ENCODE assay signal across 21 cellular contexts in the genomic region with DNA sequence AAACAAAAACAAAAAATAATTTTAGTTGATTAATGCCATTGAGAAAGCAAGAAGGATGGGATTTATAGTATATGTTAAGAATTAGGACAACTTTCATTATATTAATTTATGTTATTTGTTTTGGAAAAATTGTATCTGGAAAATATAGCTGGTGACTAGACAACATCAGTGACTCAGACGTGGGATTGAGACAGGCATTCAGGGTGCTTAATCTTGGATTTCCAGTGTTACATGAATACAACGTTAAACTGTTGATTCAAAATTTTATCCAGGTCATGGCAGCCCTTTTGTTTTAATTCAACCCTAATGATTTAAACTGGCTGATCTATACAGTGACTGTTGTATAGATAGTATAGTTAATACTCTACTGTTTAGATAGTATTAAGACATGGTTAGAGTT.
"Had no signal": no experiment of that assay in that cellular context is flagged by ENCODE, and none has a peak within 500 bp of the region (broad histone marks: within the 10 kb centered on the region; RNA-seq: fewer than 3 reads in every experiment).

No MANE protein-coding gene starts in this region.

- H3K27me3 ChIP-seq: cardiac muscle cell, hepatocyte, ovary, right atrium auricular region, upper lobe of left lung had no signal

- H3K79me2 ChIP-seq: hepatocyte had no signal

- H3K27ac ChIP-seq: cardiac muscle cell, hepatocyte, ovary, psoas muscle, right atrium auricular region, upper lobe of left lung had no signal

- ATAC-seq: left ventricle myocardium superior; natural killer cell treated with Interleukin-12 subunit alpha and Interleukin-12 subunit beta and Interleukin-15 and Interleukin-18, amount 100 ng/mL, for 72 hours; psoas muscle had no signal

- H3K36me3 ChIP-seq: cardiac muscle cell, ovary, right atrium auricular region, upper lobe of left lung had no signal

- H3K4me1 ChIP-seq: psoas muscle, right atrium auricular region, upper lobe of left lung had no signal

- H3K9me3 ChIP-seq: ovary, psoas muscle, right atrium auricular region, upper lobe of left lung had no signal

- H3K4me2 ChIP-seq: hepatocyte had no signal

- H3K4me3 ChIP-seq: cardiac muscle cell, hepatocyte, ovary, psoas muscle, right atrium auricular region, upper lobe of left lung had no signal

- H2AFZ ChIP-seq: hepatocyte had no signal

- DNase-seq: activated B cell treated with CpG ODN at 0.5 μM for 24 hours; activated CD4-positive, alpha-beta memory T cell treated with anti-CD3 and anti-CD28 coated beads for 36 hours; activated CD4-positive, alpha-beta T cell treated with anti-CD3 and anti-CD28 coated beads for 4 hours; activated naive CD4-positive, alpha-beta T cell treated with Interleukin-2 at 50 U/mL for 16 hours; activated naive CD8-positive, alpha-beta T cell treated with anti-CD3 and anti-CD28 coated beads for 36 hours; activated T-cell treated with anti-CD3 and anti-CD28 coated beads, Interleukin-2, amount 50 U/mL, for 48 hours; amniotic stem cell; erythroblast; foreskin melanocyte; left ventricle myocardium superior; midbrain; ovary; psoas muscle; stimulated activated CD4-positive, alpha-beta T cell treated with anti-CD3 and anti-CD28 coated beads, Interleukin-4, amount 100 ng/mL, for 24 hours; stimulated activated naive CD4-positive, alpha-beta T cell treated with Interleukin-2 at 50 U/mL for 16 hours; T-helper 1 cell; upper lobe of left lung had no signal
